In the genomic region with DNA sequence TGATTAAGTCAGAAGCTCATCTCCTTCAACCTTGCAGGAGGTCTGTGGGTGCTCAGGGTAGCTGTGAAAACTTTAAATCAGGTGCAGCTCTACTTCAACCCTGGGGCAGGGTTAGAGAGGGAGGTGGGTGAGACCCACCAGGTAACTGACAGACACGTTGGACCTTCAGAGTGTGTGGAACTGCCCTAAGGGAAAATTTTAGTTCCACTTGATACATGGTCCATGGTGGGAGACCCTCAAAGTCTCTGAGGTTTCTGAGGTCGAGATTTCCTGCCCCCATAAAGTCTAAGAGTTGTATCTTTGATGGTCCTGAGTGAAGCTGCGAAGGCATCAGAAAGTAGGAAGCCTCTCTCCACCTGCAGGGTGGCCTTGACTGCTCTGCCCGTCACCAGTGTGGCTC, we compare ENCODE assay signal across 27 cellular contexts. TPM values are rescaled to one million over a fixed set of nuclear protein-coding genes. Genes with fewer than 3 reads are reported as not detected.
"Had no signal": no experiment of that assay in that cellular context is flagged by ENCODE, and none has a peak within 500 bp of the region (broad histone marks: within the 10 kb centered on the region; RNA-seq: fewer than 3 reads in every experiment).

No MANE protein-coding gene starts in this region.

- H3K4me1 Mint-ChIP-seq: activated B cell treated with CpG ODN at 0.5 μM for 24 hours; activated naive CD4-positive, alpha-beta T cell treated with anti-CD3 and anti-CD28 coated beads, Interleukin-2, amount 10 ng/mL, durations not matched to agents 7 days and 5 days; activated naive CD8-positive, alpha-beta T cell treated with anti-CD3 and anti-CD28 coated beads, Interleukin-2, amount 10 ng/mL, durations not matched to agents 7 days and 5 days; central memory CD8-positive, alpha-beta T cell had no signal

- H3K36me3 Mint-ChIP-seq: activated CD4-positive, alpha-beta memory T cell treated with anti-CD3 and anti-CD28 coated beads for 36 hours; activated naive CD4-positive, alpha-beta T cell treated with anti-CD3 and anti-CD28 coated beads, Interleukin-2, amount 10 ng/mL, durations not matched to agents 7 days and 5 days; activated naive CD4-positive, alpha-beta T cell treated with anti-CD3 and anti-CD28 coated beads, Interleukin-2, amount 50 U/mL, for 72 hours; activated naive CD8-positive, alpha-beta T cell treated with anti-CD3 and anti-CD28 coated beads, Interleukin-2, amount 10 ng/mL, durations not matched to agents 7 days and 5 days had no signal

- H3K27ac ChIP-seq: brain microvascular endothelial cell, gastroesophageal sphincter, heart right ventricle, WERI-Rb-1 had no signal

- DNase-seq: activated B cell treated with CpG ODN at 0.5 μM for 24 hours; activated CD4-positive, alpha-beta memory T cell treated with anti-CD3 and anti-CD28 coated beads for 36 hours; activated CD4-positive, alpha-beta T cell treated with anti-CD3 and anti-CD28 coated beads for 48 hours; activated CD8-positive, alpha-beta T cell treated with anti-CD3 and anti-CD28 coated beads, Interleukin-2, amount 10 ng/mL, durations not matched to agents 7 days and 5 days; activated gamma-delta T cell; activated naive CD4-positive, alpha-beta T cell; activated naive CD4-positive, alpha-beta T cell treated with anti-CD3 and anti-CD28 coated beads, Interleukin-2, amount 10 ng/mL, durations not matched to agents 7 days and 5 days; activated naive CD8-positive, alpha-beta T cell treated with anti-CD3 and anti-CD28 coated beads, Interleukin-2, amount 10 ng/mL, durations not matched to agents 7 days and 5 days; activated T-cell treated with anti-CD3 and anti-CD28 coated beads for 4 hours; activated T-cell treated with anti-CD3 and anti-CD28 coated beads, Interleukin-2, amount 50 U/mL, for 24 hours; activated T-cell treated with anti-CD3 and anti-CD28 coated beads, Interleukin-2, amount 50 U/mL, for 72 hours; brain microvascular endothelial cell; cortex of kidney; dermis blood vessel endothelial cell; effector CD4-positive, alpha-beta T cell; foreskin melanocyte; heart right ventricle; T-helper 1 cell; T-helper 17 cell; T1000 had no signal

- H3K4me3 Mint-ChIP-seq: activated B cell treated with CpG ODN at 0.5 μM for 24 hours; activated CD4-positive, alpha-beta memory T cell treated with anti-CD3 and anti-CD28 coated beads for 36 hours; activated CD8-positive, alpha-beta T cell treated with anti-CD3 and anti-CD28 coated beads, Interleukin-2, amount 10 ng/mL, durations not matched to agents 7 days and 5 days; activated naive CD4-positive, alpha-beta T cell treated with anti-CD3 and anti-CD28 coated beads, Interleukin-2, amount 10 ng/mL, durations not matched to agents 7 days and 5 days; activated naive CD8-positive, alpha-beta T cell treated with anti-CD3 and anti-CD28 coated beads, Interleukin-2, amount 10 ng/mL, durations not matched to agents 7 days and 5 days; activated T-cell treated with anti-CD3 and anti-CD28 coated beads, Interleukin-2, amount 50 U/mL, for 24 hours; activated T-cell treated with anti-CD3 and anti-CD28 coated beads, Interleukin-2, amount 50 U/mL, for 72 hours; central memory CD8-positive, alpha-beta T cell; T-helper 17 cell; T-helper 2 cell treated with Interferon-gamma antibody and Interleukin-4, amounts not matched to agents 5 μg/mL and 100 μg/mL, for 36 hours had no signal

- H3K27me3 ChIP-seq: brain microvascular endothelial cell had no signal

- H3K36me3 ChIP-seq: brain microvascular endothelial cell, heart right ventricle, WERI-Rb-1 had no signal

- H3K27ac Mint-ChIP-seq: activated B cell treated with CpG ODN at 0.5 μM for 24 hours; activated CD4-positive, alpha-beta memory T cell treated with anti-CD3 and anti-CD28 coated beads for 36 hours; activated CD8-positive, alpha-beta T cell treated with anti-CD3 and anti-CD28 coated beads, Interleukin-2, amount 10 ng/mL, durations not matched to agents 7 days and 5 days; activated naive CD4-positive, alpha-beta T cell treated with anti-CD3 and anti-CD28 coated beads, Interleukin-2, amount 10 ng/mL, durations not matched to agents 7 days and 5 days; activated naive CD4-positive, alpha-beta T cell treated with anti-CD3 and anti-CD28 coated beads, Interleukin-2, amount 50 U/mL, for 72 hours; activated naive CD8-positive, alpha-beta T cell treated with anti-CD3 and anti-CD28 coated beads, Interleukin-2, amount 10 ng/mL, durations not matched to agents 7 days and 5 days; activated T-cell treated with anti-CD3 and anti-CD28 coated beads, Interleukin-2, amount 50 U/mL, for 24 hours; activated T-cell treated with anti-CD3 and anti-CD28 coated beads, Interleukin-2, amount 50 U/mL, for 72 hours; T-helper 17 cell; T-helper 2 cell treated with Interferon-gamma antibody and Interleukin-4, amounts not matched to agents 5 μg/mL and 100 μg/mL, for 36 hours had no signal

- H3K9me3 Mint-ChIP-seq: activated B cell treated with CpG ODN at 0.5 μM for 24 hours; activated CD4-positive, alpha-beta memory T cell treated with anti-CD3 and anti-CD28 coated beads for 36 hours; activated naive CD4-positive, alpha-beta T cell treated with anti-CD3 and anti-CD28 coated beads, Interleukin-2, amount 10 ng/mL, durations not matched to agents 7 days and 5 days; activated naive CD4-positive, alpha-beta T cell treated with anti-CD3 and anti-CD28 coated beads, Interleukin-2, amount 50 U/mL, for 72 hours; activated naive CD8-positive, alpha-beta T cell treated with anti-CD3 and anti-CD28 coated beads, Interleukin-2, amount 10 ng/mL, durations not matched to agents 7 days and 5 days; activated T-cell treated with anti-CD3 and anti-CD28 coated beads, Interleukin-2, amount 50 U/mL, for 24 hours; activated T-cell treated with anti-CD3 and anti-CD28 coated beads, Interleukin-2, amount 50 U/mL, for 72 hours; central memory CD8-positive, alpha-beta T cell; T-helper 2 cell treated with Interferon-gamma antibody and Interleukin-4, amounts not matched to agents 5 μg/mL and 100 μg/mL, for 36 hours had no signal

- H3K9me3 ChIP-seq: gastroesophageal sphincter, heart right ventricle had no signal

- ATAC-seq: activated CD4-positive, CD25-positive, alpha-beta regulatory T cell treated with anti-CD3 and anti-CD28 coated beads, Interleukin-2, amount 50 U/mL, for 24 hours; activated CD8-positive, alpha-beta T cell treated with anti-CD3 and anti-CD28 coated beads, Interleukin-2, amount 10 ng/mL, durations not matched to agents 7 days and 5 days; activated naive CD4-positive, alpha-beta T cell treated with anti-CD3 and anti-CD28 coated beads, Interleukin-2, amount 50 U/mL, for 72 hours; activated T-cell treated with anti-CD3 and anti-CD28 coated beads, Interleukin-2, amount 50 U/mL, for 72 hours; esophagus mucosa; gastroesophageal sphincter; heart right ventricle; T-helper 17 cell had no signal

- H3K4me3 ChIP-seq: gastroesophageal sphincter, heart right ventricle had no signal

RNA-seq across cellular contexts. Expression of a gene that starts 23.9 kb away (rescaled TPM):
- total RNA-seq: activated B cell treated with CpG ODN at 0.5 μM for 24 hours; activated CD4-positive, alpha-beta memory T cell treated with anti-CD3 and anti-CD28 coated beads for 36 hours; activated CD8-positive, alpha-beta T cell treated with anti-CD3 and anti-CD28 coated beads, Interleukin-2, amount 10 ng/mL, durations not matched to agents 7 days and 5 days; activated naive CD4-positive, alpha-beta T cell treated with anti-CD3 and anti-CD28 coated beads, Interleukin-2, amount 50 U/mL, for 72 hours; activated naive CD8-positive, alpha-beta T cell treated with anti-CD3 and anti-CD28 coated beads, Interleukin-2, amount 10 ng/mL, durations not matched to agents 7 days and 5 days; activated T-cell treated with anti-CD3 and anti-CD28 coated beads, Interleukin-2, amount 50 U/mL, for 72 hours; T-helper 17 cell had no signal
